20 cellular contexts compared by ENCODE assay signal in genomic region chr10:72816565-72816964, GRCh38.
DNase-seq lines count a peak whose midpoint lies in the region; ATAC-seq, FAIRE-seq and TF ChIP-seq lines count a peak whose summit lies in the region.
"Had no signal": no experiment of that assay in that cellular context is flagged by ENCODE, and none has a peak within 500 bp of the region (broad histone marks: within the 10 kb centered on the region; RNA-seq: fewer than 3 reads in every experiment).

No MANE protein-coding gene starts in this region.

- in situ Hi-C loops in HepG2 (cut with HindIII; ENCODE audit: extremely low pct_ligation_motif_present, low pct_unique_long_range_greater_than_20kb), result no loop called here

- CTCF ChIA-PET in HEK293 (lab: Yijun Ruan, JAX) (no interaction called here), HepG2 (lab: Yijun Ruan, JAX; ENCODE audit: low intra/inter-chr PET ratio, low total read pairs) (no interaction called here), RWPE1 (lab: Yijun Ruan, JAX) (interaction anchor here (0.7 kb wide), 1 partner anchor 179 kb away, joined by 3 read pairs; no protein-coding TSS in a partner anchor)

- H3K79me2 ChIP-seq in HepG2 (ENCODE audit: insufficient read depth, low read length), result no peaks in the 10 kb centered on the region

- H4K20me1 ChIP-seq in HepG2 (ENCODE audit: insufficient read depth, low read length), result no peaks in the 10 kb centered on the region

- POLR2A ChIA-PET in HEK293 (lab: Yijun Ruan, JAX), result no interaction called here
- POLR2A ChIA-PET in HepG2 (lab: Yijun Ruan, JAX), result no interaction called here
- POLR2A ChIA-PET in RWPE1 (lab: Yijun Ruan, JAX; ENCODE audit: low non-redundant PET), result no interaction called here

- TF ChIP-seq CTCF in HEK293 (tag by site-specific recombination; IDR thresholded peaks at IDR 0.05), result no peak
- no peak for TF ChIP-seq CTCF in VCaP (conservative IDR thresholded peaks at IDR 0.05)
- no peak for TF ChIP-seq CTCF in HepG2 (CRISPR knock-in tag; IDR thresholded peaks at IDR 0.05)
- no peak for TF ChIP-seq CTCF in vagina (IDR thresholded peaks at IDR 0.05)
- no peak for TF ChIP-seq CTCF in RWPE1 (conservative IDR thresholded peaks at IDR 0.05; ENCODE audit: low read depth)

- H2AFZ ChIP-seq in HepG2 (ENCODE audit: low read length), result no peak overlapping the region
- H2AFZ ChIP-seq: GM23248 had no signal

- peak; percentile 73 for ATAC-seq in HepG2
- ATAC-seq: GM12878, HCT116 had no signal

- intact Hi-C loops in HepG2 (cut with micrococcal nuclease; ENCODE audit: unreplicated experiment) (no loop called here), vagina (cut with DNase I) (no loop called here)

- no peaks in the 10 kb centered on the region for H3K27me3 ChIP-seq in HepG2 (ENCODE audit: control insufficient read depth in 1 of 2, insufficient read depth in 2 of 2, low read length in 2 of 2)
- no peaks in the 10 kb centered on the region for H3K27me3 ChIP-seq in vagina

- peak; percentile 21 for FAIRE-seq in HepG2 (lab: Jason Lieb, UNC)
- FAIRE-seq: GM12878, GM19239 had no signal

- peak; percentile 14 for DNase-seq in NCI-H2029 treated with DMSO at 0.1 percent for 48 hours (lab: John Stamatoyannopoulos, UW)
- DNase-seq in NCI-H2029 (lab: John Stamatoyannopoulos, UW), result no peak
- peak; percentile 26 for DNase-seq in HepG2 (ENCODE audit: low spot score)
- no peak for DNase-seq in vagina (ENCODE audit: extremely low spot score in 2 of 2)
- no peak for DNase-seq in RKO (ENCODE audit: low spot score)
- DNase-seq in RWPE1 (ENCODE audit: low spot score), result no peak
- DNase-seq: 8988T; Calu3; CD4-positive, alpha-beta memory T cell; COR-L47; DMS79; EL; GDM1; GM23248; H9 had no signal

- H3K9me3 ChIP-seq in HEK293 (ENCODE audit: control insufficient read depth, insufficient read depth, low read depth, low read length), result no peaks in the 10 kb centered on the region
- no peaks in the 10 kb centered on the region for H3K9me3 ChIP-seq in HepG2 (ENCODE audit: low read length)
- H3K9me3 ChIP-seq in vagina, result no peaks in the 10 kb centered on the region

- no TSS peak for BruUV-seq in HepG2 (replicated peaks; lab: Mats Ljungman, UMichigan)

- H3K4me1 ChIP-seq in HEK293 (ENCODE audit: control insufficient read depth, insufficient read depth, low read length) (peaks cover 24% of the 10 kb centered on the region), HepG2 (ENCODE audit: insufficient read depth, low read length) (peaks cover 41% of the 10 kb centered on the region), vagina (peaks cover 9% of the 10 kb centered on the region)

- H3K36me3 ChIP-seq in HEK293 (ENCODE audit: control insufficient read depth in 2 of 2, insufficient read depth in 1 of 2, low read length in 2 of 2) (no peaks in the 10 kb centered on the region), HepG2 (replicated peaks in 1 of 2; ENCODE audit: control insufficient read depth in 1 of 2, insufficient read depth in 2 of 2, low read length in 2 of 2) (no peaks in the 10 kb centered on the region), vagina (no peaks in the 10 kb centered on the region)

- H3K4me3 ChIP-seq in HEK293 (ENCODE audit: low read depth, low read length), result no peak overlapping the region
- no peak overlapping the region for H3K4me3 ChIP-seq in HepG2 (replicated peaks in 1 of 3; ENCODE audit: insufficient read depth in 1 of 3, low read depth in 2 of 3, low read length in 3 of 3)
- no peak overlapping the region for H3K4me3 ChIP-seq in vagina
- H3K4me3 ChIP-seq: GM12878, GM23248 had no signal

- no peak overlapping the region for H3K9ac ChIP-seq in HepG2 (ENCODE audit: insufficient read depth, low read depth, low read length)
- H3K9ac ChIP-seq: GM23248 had no signal

- no peak overlapping the region for H3K4me2 ChIP-seq in HepG2 (ENCODE audit: low read depth, low read length)

- no peak for TF ChIP-seq RAD21 in HepG2 (CRISPR knock-in tag; IDR thresholded peaks at IDR 0.05)

- H3K27ac ChIP-seq in HEK293 (ENCODE audit: extremely low read depth, low read depth, low read length) (no peak overlapping the region), VCaP (peak overlapping the region; percentile 40), HepG2 (ENCODE audit: extremely low read length, insufficient read depth, low read length) (no peak overlapping the region), vagina (no peak overlapping the region), RWPE1 (no peak overlapping the region)
- H3K27ac ChIP-seq: GM23248 had no signal

- no peak for TF ChIP-seq POLR2A in HepG2 (IDR thresholded peaks at IDR 0.05; ENCODE audit: insufficient read depth in 1 of 2, low read depth in 2 of 2, low read length in 2 of 2)
- no peak for TF ChIP-seq POLR2A in vagina (IDR thresholded peaks at IDR 0.05)

- TF ChIP-seq EP300 in HepG2 (IDR thresholded peaks at IDR 0.05; ENCODE audit: low read depth in 2 of 2, low read length in 2 of 2) (no peak), HepG2 (CRISPR knock-in tag; IDR thresholded peaks at IDR 0.05; ENCODE audit: borderline replicate concordance) (no peak)

- 4% methylated on average over 1 of the region's 1 CpG for WGBS in HepG2 (ENCODE audit: low lambda C conversion rate)

TF ChIP-seq in HEK293, 187 proteins besides CTCF, POLR2A, EP300 and RAD21 (continues in another document):
- TF ChIP-seq ZNF600 (tag by site-specific recombination; IDR thresholded peaks at IDR 0.05) (0 out of 2 replicates have a peak, but pooled peaks have one; percentile 24), HIC1 (tag by site-specific recombination; IDR thresholded peaks at IDR 0.05) (no peak), ZBTB17 (tag by site-specific recombination; IDR thresholded peaks at IDR 0.05) (peak; percentile 38; the same call in 1 of the 2 replicates), ZBTB7A (tag by site-specific recombination; IDR thresholded peaks at IDR 0.05; ENCODE audit: low read depth) (no peak)

TF ChIP-seq in HepG2, 621 proteins besides CTCF, POLR2A, EP300 and RAD21:
- no peak for TF ChIP-seq ADNP (CRISPR knock-in tag; IDR thresholded peaks at IDR 0.05)
- no peak for TF ChIP-seq ZNF768 (CRISPR knock-in tag; IDR thresholded peaks at IDR 0.05)
- TF ChIP-seq GLMP (CRISPR knock-in tag; IDR thresholded peaks at IDR 0.05; ENCODE audit: borderline replicate concordance), result no peak
- no peak for TF ChIP-seq ZNF570 (CRISPR knock-in tag; IDR thresholded peaks at IDR 0.05; ENCODE audit: borderline replicate concordance)
- no peak for TF ChIP-seq IKZF4 (CRISPR knock-in tag; IDR thresholded peaks at IDR 0.05; ENCODE audit: borderline replicate concordance, low read depth, not compliant biosample characterization)
- TF ChIP-seq ZNF709 (CRISPR knock-in tag; IDR thresholded peaks at IDR 0.05), result no peak
- TF ChIP-seq FOXA3 (CRISPR knock-in tag; IDR thresholded peaks at IDR 0.05), result 0 out of 2 replicates have a peak, but pooled peaks have one; percentile 13
- no peak for TF ChIP-seq FOXP1 (IDR thresholded peaks at IDR 0.05)
- TF ChIP-seq FOXP1 (CRISPR knock-in tag; IDR thresholded peaks at IDR 0.05), result peak; percentile 11; the same call in 1 of the 2 replicates
- peak; percentile 32; the same call in 1 of the 2 replicates for TF ChIP-seq SALL1 (CRISPR knock-in tag; IDR thresholded peaks at IDR 0.05)
- TF ChIP-seq ZMAT3 (CRISPR knock-in tag; conservative IDR thresholded peaks at IDR 0.05), result no peak

Comparison
In these comparisons a context has a peak if more than half of its experiments do, and no peak if none do; other contexts are left out.
1. DNase-seq: peak in NCI-H2029 treated with DMSO at 0.1 percent for 48 hours (single experiment) and HepG2 (single experiment); none in NCI-H2029 (single experiment), vagina (0 of 2), RKO (single experiment) and RWPE1 (single experiment).